ENCODE assay signal across 9 cellular contexts in the genomic region with DNA sequence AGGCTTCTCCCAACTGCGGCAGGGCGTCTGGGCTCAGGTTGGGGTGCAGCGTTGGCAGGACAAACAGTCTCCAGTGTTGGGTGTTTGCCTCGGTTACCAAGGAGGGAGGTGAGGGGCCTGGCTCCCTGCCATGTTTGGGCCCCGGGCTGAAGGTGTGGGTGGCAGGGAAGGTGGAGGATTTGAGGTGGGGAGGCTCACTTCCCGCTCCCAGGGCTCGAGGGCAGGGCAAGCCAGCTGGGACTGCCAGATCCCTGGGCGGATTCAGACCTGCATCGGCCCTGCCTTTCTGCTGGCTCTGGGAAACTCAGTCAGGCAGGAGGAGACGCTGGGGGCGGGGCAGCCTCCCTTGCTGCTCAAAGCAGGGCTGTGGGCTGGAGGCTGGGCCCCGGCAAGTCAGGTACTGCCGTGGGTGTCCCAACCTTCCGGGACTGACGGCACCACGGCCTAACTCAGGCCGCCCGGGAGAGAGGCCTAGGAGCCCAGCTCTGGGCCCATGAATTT. TPM values are rescaled to one million over a fixed set of nuclear protein-coding genes. Genes with fewer than 3 reads are reported as not detected.
DNase-seq lines count a peak whose midpoint lies in the region; ATAC-seq, FAIRE-seq and TF ChIP-seq lines count a peak whose summit lies in the region.
"Had no signal": no experiment of that assay in that cellular context is flagged by ENCODE, and none has a peak within 500 bp of the region (broad histone marks: within the 10 kb centered on the region; RNA-seq: fewer than 3 reads in every experiment).

No MANE protein-coding gene starts in this region.

- H3K9me3 ChIP-seq in tibial nerve: no peaks in the 10 kb centered on the region
- H3K9me3 ChIP-seq: HAP-1 had no signal

- WGBS in tibial nerve, 2 donors: 43 to 46% methylated on average over 12 to 18 of the region's 18 CpGs

- no peak for TF ChIP-seq POLR2A in tibial nerve (IDR thresholded peaks at IDR 0.05)
- no peak for TF ChIP-seq POLR2A in GM12891 (IDR thresholded peaks at IDR 0.05; ENCODE audit: low read depth, low read length)

- peak overlapping the region; percentile 38 to 86 (median 80) for H3K27ac ChIP-seq in tibial nerve

- H3K4me1 ChIP-seq in tibial nerve: peaks cover 0 to 62% (median 11%) of the 10 kb centered on the region in 4 donors
- H3K4me1 ChIP-seq: HAP-1 had no signal

- no peak for ATAC-seq in GM18870 (IDR thresholded peaks at IDR 0.05; ENCODE audit: unreplicated experiment)
- ATAC-seq: naive thymus-derived CD8-positive, alpha-beta T cell had no signal

- FAIRE-seq in GM12891 (lab: Jason Lieb, UNC): no peak

- no peaks in the 10 kb centered on the region for H3K27me3 ChIP-seq in tibial nerve

- no peak overlapping the region for H3K4me3 ChIP-seq in tibial nerve
- H3K4me3 ChIP-seq: HAP-1 had no signal

- TF ChIP-seq CTCF in tibial nerve (IDR thresholded peaks at IDR 0.05): no peak

- no peaks in the 10 kb centered on the region for H3K36me3 ChIP-seq in tibial nerve
- H3K36me3 ChIP-seq: HAP-1 had no signal

- DNase-seq in NCI-H526 (lab: John Stamatoyannopoulos, UW) (peak; percentile 57 to 93), iPS-NIHi11 (ENCODE audit: low spot score) (peak; percentile 55), tibial nerve (ENCODE audit: low spot score in 2 of 2) (peak in 1 of 2 donors; percentile 29), GM12891 (ENCODE audit: insufficient read length, low spot score) (no peak), GOT3 (lab: John Stamatoyannopoulos, UW) (no peak)
- DNase-seq: SHP77 treated with DMSO at 0.1 percent for 48 hours had no signal

- peak in 1 of 2 donors; percentile 30 for TF ChIP-seq EP300 in tibial nerve (IDR thresholded peaks at IDR 0.05)

TF ChIP-seq in GM12891, 5 proteins besides CTCF, POLR2A, EP300 and RAD21:
- TF ChIP-seq POLR2AphosphoS5 (IDR thresholded peaks at IDR 0.05; ENCODE audit: low read depth, low read length): no peak
- no peak for TF ChIP-seq POU2F2 (IDR thresholded peaks at IDR 0.05; ENCODE audit: low read depth, low read length)
- TF ChIP-seq PAX5 (IDR thresholded peaks at IDR 0.05; ENCODE audit: insufficient read depth, low read length, severe bottlenecking): no peak
- TF ChIP-seq TAF1 (IDR thresholded peaks at IDR 0.05; ENCODE audit: low read depth, low read length): no peak
- TF ChIP-seq SPI1 (IDR thresholded peaks at IDR 0.05; ENCODE audit: low read depth, low read length): no peak

RNA-seq across cellular contexts. Expression of a gene that starts 31.3 kb away (rescaled TPM):
- 1 to 10 TPM in 1 of 4 donors, not detected in 3; 1.5 TPM for total RNA-seq in tibial nerve
- polyA plus RNA-seq in GM12891 (2012; ENCODE audit: low read depth, missing spikeins): 2.0 TPM
- total RNA-seq: naive thymus-derived CD8-positive, alpha-beta T cell had no signal
- polyA plus RNA-seq: naive thymus-derived CD8-positive, alpha-beta T cell had no signal

RNA-seq across cellular contexts. Expression of a gene that starts 33.0 kb away (rescaled TPM):
- 100 to 1,000 TPM; 172 to 458 (median 243) TPM for total RNA-seq in tibial nerve
- polyA plus RNA-seq in GM12891 (2012; ENCODE audit: low read depth, missing spikeins): 764 TPM

RNA-seq across cellular contexts. Expression of a gene that starts 43.1 kb away (rescaled TPM):
- total RNA-seq in tibial nerve: 10 to 100 TPM in 1 of 4 donors, 1 to 10 TPM in 2, not detected in 1; 2.4 to 12.6 (median 6.6) TPM
- polyA plus RNA-seq in GM12891 (2012; ENCODE audit: low read depth, missing spikeins): not detected
- total RNA-seq: naive thymus-derived CD8-positive, alpha-beta T cell had no signal
- polyA plus RNA-seq: naive thymus-derived CD8-positive, alpha-beta T cell had no signal

RNA-seq across cellular contexts. Expression of a gene that starts 56.5 kb away (rescaled TPM):
- total RNA-seq in tibial nerve: not detected
- not detected for polyA plus RNA-seq in GM12891 (2012; ENCODE audit: low read depth, missing spikeins)
- total RNA-seq: naive thymus-derived CD8-positive, alpha-beta T cell had no signal
- polyA plus RNA-seq: naive thymus-derived CD8-positive, alpha-beta T cell had no signal

Comparison
In these comparisons a context has a peak if more than half of its experiments do, and no peak if none do; other contexts are left out.
1. DNase-seq: peak in NCI-H526 (2 of 2) and iPS-NIHi11 (single experiment); none in GM12891 (single experiment) and GOT3 (single experiment).